9 cellular contexts compared by ENCODE assay signal in the genomic region with DNA sequence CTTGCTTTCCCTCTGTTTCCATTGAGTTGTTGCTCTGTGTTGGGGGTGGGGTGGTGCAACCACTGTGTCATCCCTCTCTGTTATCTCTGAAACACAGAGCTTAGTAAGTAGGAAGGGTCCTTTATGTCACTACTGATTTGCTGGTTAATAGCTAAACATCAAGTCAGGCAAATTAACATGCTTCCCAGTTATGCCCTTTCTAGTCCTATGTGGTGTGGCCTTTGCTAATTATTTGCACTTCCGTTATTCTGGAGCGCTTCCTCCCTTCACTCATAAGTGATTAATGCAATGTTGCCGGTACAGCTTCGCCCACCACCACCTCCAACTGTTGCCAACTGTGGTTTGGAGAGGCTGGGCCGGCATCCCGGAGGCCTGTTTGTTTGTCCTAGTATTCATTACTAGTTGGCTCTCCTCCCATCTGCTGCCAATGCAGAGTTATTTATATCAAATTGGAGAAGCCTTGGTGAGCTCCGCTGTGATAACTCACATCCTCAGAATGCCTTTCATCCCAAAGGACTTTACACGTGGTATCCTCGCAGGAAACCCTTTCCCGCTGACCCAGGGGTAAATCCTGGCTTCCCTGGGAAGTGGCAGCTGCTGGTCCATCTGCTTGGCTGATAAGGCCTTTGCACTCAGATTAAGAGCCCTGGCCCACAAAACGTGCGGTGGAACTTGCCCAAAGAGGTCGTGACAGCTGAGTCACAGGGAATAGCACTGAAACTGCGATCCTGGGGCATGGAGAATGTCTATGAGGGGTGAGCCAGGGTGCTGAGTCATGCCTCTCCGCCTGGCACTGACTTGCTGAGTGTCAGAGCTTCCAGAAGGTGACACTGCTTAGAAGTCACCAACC.
A peak's percentile ranks its signal among the peaks of the same experiment; 100 is the strongest.
DNase-seq lines count a peak whose midpoint lies in the region; ATAC-seq, FAIRE-seq and TF ChIP-seq lines count a peak whose summit lies in the region.
"Had no signal": no experiment of that assay in that cellular context is flagged by ENCODE, and none has a peak within 500 bp of the region (broad histone marks: within the 10 kb centered on the region; RNA-seq: fewer than 3 reads in every experiment).

No MANE protein-coding gene starts in this region.

- H3K9me3 Mint-ChIP-seq in nephron progenitor cell = peaks cover 13% of the 10 kb centered on the region
- H3K9me3 Mint-ChIP-seq: stimulated activated effector memory CD8-positive, alpha-beta T cell treated with anti-CD3 and anti-CD28 coated beads, Interleukin-12 subunit alpha, Interleukin-12 subunit beta, amount 100 ng/mL, for 72 hours had no signal

- no peaks in the 10 kb centered on the region for H3K27me3 ChIP-seq in heart left ventricle
- H3K27me3 ChIP-seq in small intestine (ENCODE audit: control insufficient read depth in 2 of 2, insufficient read depth in 2 of 2, low read length in 2 of 2) = peaks cover 0 to 4% of the 10 kb centered on the region in 2 donors

- no peak for FAIRE-seq in small intestine (lab: Jason Lieb, UNC)

- no peak overlapping the region for H3K27ac Mint-ChIP-seq in nephron progenitor cell
- H3K27ac Mint-ChIP-seq: stimulated activated effector memory CD8-positive, alpha-beta T cell treated with anti-CD3 and anti-CD28 coated beads, Interleukin-12 subunit alpha, Interleukin-12 subunit beta, amount 100 ng/mL, for 72 hours had no signal

- H3K4me1 Mint-ChIP-seq in nephron progenitor cell = peaks cover 10% of the 10 kb centered on the region

- H3K36me3 ChIP-seq in heart left ventricle (no peaks in the 10 kb centered on the region), small intestine (ENCODE audit: control insufficient read depth in 2 of 2, insufficient read depth in 2 of 2, low read length in 2 of 2) (no peaks in the 10 kb centered on the region)

- H3K4me3 ChIP-seq in heart left ventricle = no peak overlapping the region
- H3K4me3 ChIP-seq in small intestine (ENCODE audit: low read depth in 1 of 2, low read length in 2 of 2) = no peak overlapping the region

- no peak for TF ChIP-seq POLR2A in heart left ventricle (IDR thresholded peaks at IDR 0.05)

- H3K36me3 Mint-ChIP-seq in nephron progenitor cell (ENCODE audit: low read depth) = no peaks in the 10 kb centered on the region
- H3K36me3 Mint-ChIP-seq: stimulated activated effector memory CD8-positive, alpha-beta T cell treated with anti-CD3 and anti-CD28 coated beads, Interleukin-12 subunit alpha, Interleukin-12 subunit beta, amount 100 ng/mL, for 72 hours had no signal

- intact Hi-C loops in heart left ventricle (cut with DNase I) = loop anchor here in 2 of 10 donors (10.0 kb wide), 2 partner anchors 56 to 64 kb away; no protein-coding TSS in a partner anchor

- WGBS in heart left ventricle, 4 donors = 8 to 12% (median 10%) methylated on average over 13 to 15 of the region's 15 CpGs
- 13 to 31% (median 25%) methylated on average over 15 of the region's 15 CpGs for WGBS in small intestine, 3 donors

- peaks cover 16% of the 10 kb centered on the region for H3K27me3 Mint-ChIP-seq in nephron progenitor cell (ENCODE audit: low read depth, poor library complexity)

- peak; percentile 88 to 97 (median 94) for ATAC-seq in heart left ventricle
- no peak for ATAC-seq in activated CD4-positive, CD25-positive, alpha-beta regulatory T cell treated with anti-CD3 and anti-CD28 coated beads, Interleukin-2, amount 50 U/mL, for 24 hours
- ATAC-seq: stimulated activated effector memory CD8-positive, alpha-beta T cell treated with anti-CD3 and anti-CD28 coated beads, Interleukin-12 subunit alpha, Interleukin-12 subunit beta, amount 100 ng/mL, for 72 hours had no signal

- no peak for TF ChIP-seq CTCF in VCaP (conservative IDR thresholded peaks at IDR 0.05)
- no peak for TF ChIP-seq CTCF in heart left ventricle (IDR thresholded peaks at IDR 0.05)
- TF ChIP-seq CTCF in nephron progenitor cell (IDR thresholded peaks at IDR 0.05) = no peak

- no peak overlapping the region for H3K4me3 Mint-ChIP-seq in nephron progenitor cell
- H3K4me3 Mint-ChIP-seq: stimulated activated effector memory CD8-positive, alpha-beta T cell treated with anti-CD3 and anti-CD28 coated beads, Interleukin-12 subunit alpha, Interleukin-12 subunit beta, amount 100 ng/mL, for 72 hours had no signal

- H3K27ac ChIP-seq in VCaP (peak overlapping the region; percentile 47), heart left ventricle (peak overlapping the region in 11 of 12 donors; percentile 53 to 78 (median 73)), small intestine (ENCODE audit: low read depth in 1 of 2, low read length in 1 of 2) (peak overlapping the region in 1 of 2 donors; percentile 26)

- H3K9me3 ChIP-seq in heart left ventricle (peaks cover 0 to 12% (median 0%) of the 10 kb centered on the region in 12 donors), small intestine (ENCODE audit: control insufficient read depth, low read depth) (no peaks in the 10 kb centered on the region)

- peak; percentile 46 for DNase-seq in DMS79 (lab: John Stamatoyannopoulos, UW)
- peak; percentile 46 for DNase-seq in NCI-H146 treated with DMSO at 0.1 percent for 48 hours (lab: John Stamatoyannopoulos, UW; ENCODE audit: unreplicated experiment)
- peak; percentile 58 to 87 (median 74) for DNase-seq in heart left ventricle
- peak; percentile 89 for DNase-seq in small intestine
- no peak for DNase-seq in superior temporal gyrus (ENCODE audit: extremely low spot score)
- DNase-seq in nephron progenitor cell = no peak

- peaks cover 0 to 33% (median 11%) of the 10 kb centered on the region in 12 donors for H3K4me1 ChIP-seq in heart left ventricle
- peaks cover 0 to 1% of the 10 kb centered on the region in 2 donors for H3K4me1 ChIP-seq in small intestine (ENCODE audit: control insufficient read depth in 2 of 2, insufficient read depth in 1 of 2, low read depth in 1 of 2, low read length in 1 of 2)

Comparison
In these comparisons a context has a peak if more than half of its experiments do, and no peak if none do; other contexts are left out.
1. DNase-seq: peak in DMS79 (single experiment), NCI-H146 treated with DMSO at 0.1 percent for 48 hours (single experiment), heart left ventricle (5 of 5) and small intestine (single experiment); none in superior temporal gyrus (single experiment) and nephron progenitor cell (single experiment).
2. ATAC-seq: peak in heart left ventricle (4 of 4); none in activated CD4-positive, CD25-positive, alpha-beta regulatory T cell treated with anti-CD3 and anti-CD28 coated beads, Interleukin-2, amount 50 U/mL, for 24 hours (0 of 2).